Comparison of ENCODE assay signal across 7 cellular contexts in genomic region chr6:80605165-80605989, GRCh38.
DNase-seq lines count a peak whose midpoint lies in the region; ATAC-seq and TF ChIP-seq lines count a peak whose summit lies in the region.

No MANE protein-coding gene starts in this region.

- no peak overlapping the region for H3K4me3 Mint-ChIP-seq in nephron progenitor cell

- H3K9me3 Mint-ChIP-seq in nephron progenitor cell: no peaks in the 10 kb centered on the region

- H3K36me3 Mint-ChIP-seq in nephron progenitor cell (ENCODE audit: low read depth): no peaks in the 10 kb centered on the region

- no peak for DNase-seq in GM06990 (ENCODE audit: extremely low read depth, insufficient read length)
- DNase-seq in NOMO-1 (lab: John Stamatoyannopoulos, UW; ENCODE audit: unreplicated experiment in 2 of 2): peak; percentile 28 to 47
- DNase-seq in dermis microvascular lymphatic vessel endothelial cell (ENCODE audit: low read depth in 2 of 2): peak; percentile 3 to 42
- no peak for DNase-seq in nephron progenitor cell
- no peak for DNase-seq in activated CD4-positive, alpha-beta T cell treated with anti-CD3 and anti-CD28 coated beads, Interleukin-2, amount 50 U/mL, for 48 hours

- no peaks in the 10 kb centered on the region for H3K27me3 ChIP-seq in GM06990 (replicated peaks; ENCODE audit: control insufficient read depth, insufficient read depth, low read length)

- peaks cover 3% of the 10 kb centered on the region for H3K27me3 Mint-ChIP-seq in nephron progenitor cell (ENCODE audit: low read depth, poor library complexity)

- H3K4me1 Mint-ChIP-seq in nephron progenitor cell: no peaks in the 10 kb centered on the region

- no peak overlapping the region for H3K27ac Mint-ChIP-seq in nephron progenitor cell

- TF ChIP-seq CTCF in GM06990 (IDR thresholded peaks at IDR 0.05; ENCODE audit: insufficient read depth, low read length, poor library complexity, severe bottlenecking) (peak; percentile 56), nephron progenitor cell (IDR thresholded peaks at IDR 0.05) (peak; percentile 62)

- peak; percentile 68 for ATAC-seq in HG02610 (IDR thresholded peaks at IDR 0.05; ENCODE audit: unreplicated experiment)
- no peak for ATAC-seq in GM21381 (IDR thresholded peaks at IDR 0.05; ENCODE audit: unreplicated experiment)

- H3K36me3 ChIP-seq in GM06990 (ENCODE audit: control insufficient read depth, insufficient read depth, low read length): no peaks in the 10 kb centered on the region

- no peak overlapping the region for H3K4me3 ChIP-seq in GM06990 (replicated peaks; ENCODE audit: low read depth, low read length)

Comparison
In these comparisons a context has a peak if more than half of its experiments do, and no peak if none do; other contexts are left out.
1. DNase-seq: peak in NOMO-1 (2 of 2) and dermis microvascular lymphatic vessel endothelial cell (2 of 2); none in GM06990 (single experiment), nephron progenitor cell (single experiment) and activated CD4-positive, alpha-beta T cell treated with anti-CD3 and anti-CD28 coated beads, Interleukin-2, amount 50 U/mL, for 48 hours (0 of 2).